16 cellular contexts compared by ENCODE assay signal in the genomic region with DNA sequence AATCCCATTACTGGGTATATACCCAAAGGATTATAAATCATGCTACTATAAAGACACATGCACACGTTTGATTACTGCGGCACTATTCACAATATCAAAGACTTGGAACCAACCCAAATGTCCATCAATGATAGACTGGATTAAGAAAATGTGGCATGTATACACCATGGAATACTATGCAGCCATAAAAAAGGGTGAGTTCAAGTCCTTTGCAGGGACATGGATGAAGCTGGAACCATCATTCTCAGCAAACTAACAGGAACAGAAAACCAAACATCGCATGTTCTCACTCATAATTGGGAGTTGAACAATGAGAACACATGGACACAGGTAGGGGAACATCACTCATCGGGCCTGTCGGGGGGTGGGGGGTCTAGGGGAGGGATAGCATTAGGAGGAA. TPM values are rescaled to one million over a fixed set of nuclear protein-coding genes. Genes with fewer than 3 reads are reported as not detected.
"Had no signal": no experiment of that assay in that cellular context is flagged by ENCODE, and none has a peak within 500 bp of the region (broad histone marks: within the 10 kb centered on the region; RNA-seq: fewer than 3 reads in every experiment).

No MANE protein-coding gene starts in this region.

RNA-seq across cellular contexts. Expression of a gene that starts 54.7 kb away (rescaled TPM):
- total RNA-seq: naive thymus-derived CD8-positive, alpha-beta T cell; natural killer cell; neural crest cell; occipital lobe; osteoblast; osteocyte; pancreas; progenitor cell of endocrine pancreas; pulmonary artery endothelial cell; renal cortical epithelial cell; right atrium auricular region; right cardiac atrium; sciatic nerve; sigmoid colon; smooth muscle cell had no signal
- polyA plus RNA-seq: naive thymus-derived CD8-positive, alpha-beta T cell; neural cell; right cardiac atrium; smooth muscle cell had no signal
